1 cellular context compared by ENCODE assay signal in genomic region chr20:38963745-38964144, GRCh38.
A peak's percentile ranks its signal among the peaks of the same experiment; 100 is the strongest.
TF ChIP-seq lines count a peak whose summit lies in the region.

No MANE protein-coding gene starts in this region.

TF ChIP-seq in HepG2, 621 proteins besides CTCF, POLR2A, EP300 and RAD21:
- TF ChIP-seq ZMAT3 (CRISPR knock-in tag; conservative IDR thresholded peaks at IDR 0.05) (no peak), ZNF570 (CRISPR knock-in tag; IDR thresholded peaks at IDR 0.05; ENCODE audit: borderline replicate concordance) (no peak), CHD4 (IDR thresholded peaks at IDR 0.05; ENCODE audit: borderline replicate concordance, low read length) (peak; percentile 78; the same call in 1 of the 2 replicates), KDM1A (CRISPR knock-in tag; IDR thresholded peaks at IDR 0.05) (0 out of 2 replicates have a peak, but pooled peaks have one; percentile 66), CSRNP1 (CRISPR knock-in tag; IDR thresholded peaks at IDR 0.05) (no peak), MIER3 (CRISPR knock-in tag; IDR thresholded peaks at IDR 0.05; ENCODE audit: borderline replicate concordance) (no peak), ZNF629 (CRISPR knock-in tag; conservative IDR thresholded peaks at IDR 0.05) (peak; percentile 91), CEBPZ (IDR thresholded peaks at IDR 0.05; ENCODE audit: low read length) (no peak), MTA1 (CRISPR knock-in tag; IDR thresholded peaks at IDR 0.05; ENCODE audit: borderline replicate concordance) (no peak), CENPX (CRISPR knock-in tag; IDR thresholded peaks at IDR 0.05) (no peak)
TF ChIP-seq in HepG2: peak in this region for 3.
